In genomic region chr16:11914210-11914758, GRCh38 we compare ENCODE assay signal across 8 cellular contexts. TPM values are rescaled to one million over a fixed set of nuclear protein-coding genes. Genes with fewer than 3 reads are reported as not detected.
DNase-seq lines count a peak whose midpoint lies in the region; ATAC-seq and TF ChIP-seq lines count a peak whose summit lies in the region.

No MANE protein-coding gene starts in this region.

- H3K27me3 ChIP-seq in SJCRH30 (no peaks in the 10 kb centered on the region), esophagus squamous epithelium (no peaks in the 10 kb centered on the region), psoas muscle (ENCODE audit: insufficient read depth in 3 of 3, low read length in 2 of 3) (peaks cover 0 to 3% (median 0%) of the 10 kb centered on the region in 3 donors)

- 3 to 5% methylated on average over 12 of the region's 12 CpGs for WGBS in esophagus squamous epithelium, 2 donors
- 5 to 11% (median 6%) methylated on average over 12 of the region's 12 CpGs for WGBS in psoas muscle, 3 donors

- no peak for TF ChIP-seq POLR2A in esophagus squamous epithelium (IDR thresholded peaks at IDR 0.05)

- intact Hi-C loops in esophagus squamous epithelium (cut with DNase I) (no loop called here), psoas muscle (cut with DNase I) (loop anchor here in 1 of 2 donors (2.0 kb wide), 1 partner anchor 63 kb away; the partner anchor contains the start of gene SNX29)

- H3K4me1 ChIP-seq in SJCRH30 (peaks cover 4% of the 10 kb centered on the region; the same call in 1 of the 2 replicates), esophagus squamous epithelium (peaks cover 9 to 68% (median 42%) of the 10 kb centered on the region in 3 donors), psoas muscle (peaks cover 35% of the 10 kb centered on the region)

- peak overlapping the region; percentile 40 for H3K27ac ChIP-seq in SJCRH30
- peak overlapping the region; percentile 96 to 99 (median 97) for H3K27ac ChIP-seq in esophagus squamous epithelium
- peak overlapping the region; percentile 98 for H3K27ac ChIP-seq in psoas muscle

- no peak for ATAC-seq in psoas muscle
- no peak for ATAC-seq in GM21390 (IDR thresholded peaks at IDR 0.05; ENCODE audit: unreplicated experiment)
- ATAC-seq in GM19395 (IDR thresholded peaks at IDR 0.05; ENCODE audit: unreplicated experiment): no peak

- DNase-seq in GM12865 (ENCODE audit: low read depth) (peak; percentile 48), SJCRH30 (no peak), esophagus squamous epithelium (lab: John Stamatoyannopoulos, UW) (no peak), psoas muscle (no peak), GDM1 (lab: John Stamatoyannopoulos, UW) (no peak), HuH-7.5 (ENCODE audit: low spot score) (no peak)

- H3K36me3 ChIP-seq in SJCRH30 (peaks cover 7% of the 10 kb centered on the region; the same call in 1 of the 2 replicates), esophagus squamous epithelium (no peaks in the 10 kb centered on the region), psoas muscle (ENCODE audit: insufficient read depth in 1 of 2, low read depth in 1 of 2) (no peaks in the 10 kb centered on the region)

- peak overlapping the region; percentile 85 for H3K4me3 ChIP-seq in GM12865 (ENCODE audit: low read depth, low read length)
- peak overlapping the region; percentile 78 for H3K4me3 ChIP-seq in SJCRH30
- H3K4me3 ChIP-seq in esophagus squamous epithelium: peak overlapping the region; percentile 66 to 97 (median 90)
- peak overlapping the region; percentile 91 for H3K4me3 ChIP-seq in psoas muscle

- H3K9me3 ChIP-seq in SJCRH30 (replicated peaks): no peaks in the 10 kb centered on the region
- no peaks in the 10 kb centered on the region for H3K9me3 ChIP-seq in esophagus squamous epithelium
- H3K9me3 ChIP-seq in psoas muscle: no peaks in the 10 kb centered on the region

- no peak for TF ChIP-seq CTCF in GM12865 (IDR thresholded peaks at IDR 0.05; ENCODE audit: insufficient read depth, low read depth, low read length, missing control alignments)
- TF ChIP-seq CTCF in esophagus squamous epithelium (IDR thresholded peaks at IDR 0.05): no peak
- TF ChIP-seq CTCF in psoas muscle (IDR thresholded peaks at IDR 0.05): no peak

RNA-seq across cellular contexts. Expression of gene GSPT1, which starts 1.5 kb away (rescaled TPM):
- 106 and 111 TPM in 2 replicates for total RNA-seq in SJCRH30 (2014; rRNA removed; shearing (Covaris generic))
- total RNA-seq in esophagus squamous epithelium (10 to 100 TPM; 55.5 to 99.0 (median 78.2) TPM), psoas muscle (100 to 1,000 TPM; 106 to 202 (median 176) TPM)
- polyA plus RNA-seq in psoas muscle: 100 to 1,000 TPM in 2 of 3 donors, 10 to 100 TPM in 1; 89.2 to 259 (median 184) TPM

RNA-seq across cellular contexts. Expression of gene NPIPB2, which starts 27.6 kb away (rescaled TPM):
- 2.6 and 4.3 TPM in 2 replicates for total RNA-seq in SJCRH30 (2014; rRNA removed; shearing (Covaris generic))
- total RNA-seq in esophagus squamous epithelium (1 to 10 TPM; 1.3 to 7.4 (median 3.2) TPM), psoas muscle (1 to 10 TPM in 2 of 4 donors, not detected in 2; 2.6 to 5.0 TPM)
- polyA plus RNA-seq in psoas muscle: 1 to 10 TPM; 1.7 to 5.6 (median 2.7) TPM

RNA-seq across cellular contexts. Expression of gene TNFRSF17, which starts 50.7 kb away (rescaled TPM):
- total RNA-seq in SJCRH30 (2014; rRNA removed; shearing (Covaris generic)): not detected in 2 replicates
- total RNA-seq in esophagus squamous epithelium: not detected
- total RNA-seq in psoas muscle: not detected
- under 1 TPM in 2 of 3 donors, not detected in 1; 0.08 to 0.13 TPM for polyA plus RNA-seq in psoas muscle

Comparison
In these comparisons a context has a peak if more than half of its experiments do, and no peak if none do; other contexts are left out.
1. H3K27ac ChIP-seq: peak in every context shown above with its lines; median percentile 98 in psoas muscle; 97 in esophagus squamous epithelium; 40 in SJCRH30.